Comparison of ENCODE assay signal across 11 cellular contexts in genomic region chr3:43001094-43001553, GRCh38. TPM values are rescaled to one million over a fixed set of nuclear protein-coding genes. Genes with fewer than 3 reads are reported as not detected.
DNase-seq lines count a peak whose midpoint lies in the region; ATAC-seq and TF ChIP-seq lines count a peak whose summit lies in the region.
"Had no signal": no experiment of that assay in that cellular context is flagged by ENCODE, and none has a peak within 500 bp of the region (broad histone marks: within the 10 kb centered on the region; RNA-seq: fewer than 3 reads in every experiment).

No MANE protein-coding gene starts in this region.

- H3K36me3 Mint-ChIP-seq in progenitor cell of endocrine pancreas (ENCODE audit: insufficient read depth): no peaks in the 10 kb centered on the region

- no peak overlapping the region for H2AFZ ChIP-seq in mammary epithelial cell (ENCODE audit: low read depth, low read length)

- peak overlapping the region; percentile 69 for H3K27ac Mint-ChIP-seq in progenitor cell of endocrine pancreas
- H3K27ac Mint-ChIP-seq: CD4-positive, alpha-beta T cell had no signal

- no peaks in the 10 kb centered on the region for H3K27me3 ChIP-seq in mammary epithelial cell (ENCODE audit: insufficient read depth, low read length)
- no peaks in the 10 kb centered on the region for H3K27me3 ChIP-seq in right cardiac atrium (ENCODE audit: control insufficient read depth, insufficient read depth)

- H3K9me3 Mint-ChIP-seq in progenitor cell of endocrine pancreas (ENCODE audit: low read depth): no peaks in the 10 kb centered on the region
- H3K9me3 Mint-ChIP-seq: CD4-positive, alpha-beta T cell had no signal

- dilution Hi-C loops in mammary epithelial cell (cut with HindIII; ENCODE audit: low sequenced_read_pairs): loop anchor here (10.0 kb wide), 1 partner anchor 104 kb away; the partner anchor contains the start of gene POMGNT2

- H3K27me3 Mint-ChIP-seq in progenitor cell of endocrine pancreas: peaks cover 3% of the 10 kb centered on the region
- H3K27me3 Mint-ChIP-seq: CD4-positive, alpha-beta T cell had no signal

- TF ChIP-seq CTCF in mammary epithelial cell (conservative IDR thresholded peaks at IDR 0.05 in 1 of 2, IDR thresholded peaks at IDR 0.05 in 1 of 2; ENCODE audit: extremely low read depth in 1 of 2, insufficient read depth in 1 of 2, low read depth in 1 of 2, low read length in 2 of 2) (no peak), progenitor cell of endocrine pancreas (IDR thresholded peaks at IDR 0.05; ENCODE audit: unreplicated experiment) (no peak), GM13977 (IDR thresholded peaks at IDR 0.05; ENCODE audit: extremely low read depth, insufficient read depth, missing control alignments) (no peak), GM13976 (IDR thresholded peaks at IDR 0.05; ENCODE audit: borderline replicate concordance, control extremely low read depth, extremely low read depth, insufficient read depth, missing control alignments) (no peak)

- 42% methylated on average over 8 of the region's 8 CpGs for WGBS in mammary epithelial cell (ENCODE audit: low coverage, missing lambda C conversion rate)
- 31% methylated on average over 8 of the region's 8 CpGs for whole genome bisulfite sequencing in right cardiac atrium

- H3K79me2 ChIP-seq in mammary epithelial cell (ENCODE audit: insufficient read depth, low read length): no peaks in the 10 kb centered on the region

- H4K20me1 ChIP-seq in mammary epithelial cell (ENCODE audit: insufficient read depth, low read length): no peaks in the 10 kb centered on the region

- CTCF ChIA-PET in mammary epithelial cell (lab: Charles Lee; ENCODE audit: low non-redundant PET): no interaction called here

- H3K36me3 ChIP-seq in mammary epithelial cell (ENCODE audit: insufficient read depth, low read length): no peaks in the 10 kb centered on the region

- H3K9ac ChIP-seq in mammary epithelial cell (ENCODE audit: insufficient read depth, low read length): no peak overlapping the region

- intact Hi-C loops in mammary epithelial cell (cut with micrococcal nuclease) (no loop called here), right cardiac atrium (cut with DNase I) (no loop called here)

- no peak overlapping the region for H3K4me3 Mint-ChIP-seq in progenitor cell of endocrine pancreas (ENCODE audit: low read depth)
- H3K4me3 Mint-ChIP-seq: CD4-positive, alpha-beta T cell had no signal

- H3K4me1 Mint-ChIP-seq in progenitor cell of endocrine pancreas (ENCODE audit: low read depth): peaks cover 10% of the 10 kb centered on the region

- H3K4me2 ChIP-seq in mammary epithelial cell (ENCODE audit: insufficient read depth, low read depth, low read length): no peak overlapping the region

- no peak overlapping the region for H3K4me3 ChIP-seq in mammary epithelial cell (replicated peaks in 1 of 3; ENCODE audit: insufficient read depth in 1 of 3, low read depth in 2 of 3, low read length in 3 of 3)
- no peak overlapping the region for H3K4me3 ChIP-seq in right cardiac atrium (ENCODE audit: low read length)

- no TSS peak for BruUV-seq in mammary epithelial cell (replicated peaks; lab: Mats Ljungman, UMichigan)

- ATAC-seq in right cardiac atrium: peak; percentile 92

- H3K27ac ChIP-seq in mammary epithelial cell (ENCODE audit: insufficient read depth, low read depth, low read length) (no peak overlapping the region), right cardiac atrium (ENCODE audit: low read length) (peak overlapping the region; percentile 21)

- in situ Hi-C loops in mammary epithelial cell (cut with MboI; ENCODE audit: low sequenced_read_pairs in 2 of 2): no loop called here
- in situ Hi-C loops in GM13977 (cut with MboI; ENCODE audit: low pct_unique_long_range_greater_than_20kb, low sequenced_read_pairs, unreplicated experiment): no loop called here
- in situ Hi-C loops in GM13976 (cut with MboI; ENCODE audit: low sequenced_read_pairs, unreplicated experiment): no loop called here

- DNase-seq in C1 segment of cervical spinal cord (lab: John Stamatoyannopoulos, UW) (peak in 11 of 14 donors; percentile 17 to 91 (median 47)), mammary epithelial cell (peak; percentile 16), right cardiac atrium (peak; percentile 88 to 95 (median 89)), progenitor cell of endocrine pancreas (ENCODE audit: low spot score, unreplicated experiment) (no peak), GM13977 (ENCODE audit: low spot score) (no peak), NCI-H82 (lab: John Stamatoyannopoulos, UW) (no peak), GM13976 (ENCODE audit: low spot score) (no peak)
- no peak for DNase-seq in stimulated activated CD4-positive, alpha-beta T cell treated with anti-CD3 and anti-CD28 coated beads, Interleukin-12 subunit alpha, Interleukin-12 subunit beta, amount 100 ng/mL, for 4 hours
- DNase-seq: CD4-positive, alpha-beta T cell; SHP77 treated with DMSO at 0.1 percent for 48 hours had no signal

- H3K4me1 ChIP-seq in mammary epithelial cell (ENCODE audit: insufficient read depth, low read length) (peaks cover 14% of the 10 kb centered on the region), right cardiac atrium (ENCODE audit: control insufficient read depth, insufficient read depth, low read length) (peaks cover 9% of the 10 kb centered on the region)

- H3K9me3 ChIP-seq in mammary epithelial cell (replicated peaks; ENCODE audit: insufficient read depth, low read length) (no peaks in the 10 kb centered on the region), right cardiac atrium (ENCODE audit: control insufficient read depth, low read length) (no peaks in the 10 kb centered on the region)

RNA-seq across cellular contexts. Expression of gene GASK1A, which starts 22.0 kb away (rescaled TPM):
- total RNA-seq in mammary epithelial cell: 1 to 10 TPM; 1.1 to 2.5 TPM
- polyA plus RNA-seq in mammary epithelial cell: 0.20 TPM
- not detected for polyA minus RNA-seq in mammary epithelial cell
- total RNA-seq in right cardiac atrium: 1 to 10 TPM; 2.4 to 5.7 (median 4.0) TPM
- 1.5 TPM for polyA plus RNA-seq in right cardiac atrium
- total RNA-seq in progenitor cell of endocrine pancreas: 1.9 and 2.3 TPM in 2 replicates
- total RNA-seq: glomerular endothelial cell had no signal

Comparison
In these comparisons a context has a peak if more than half of its experiments do, and no peak if none do; other contexts are left out.
1. DNase-seq: peak in C1 segment of cervical spinal cord (11 of 14), mammary epithelial cell (single experiment) and right cardiac atrium (3 of 3); none in progenitor cell of endocrine pancreas (single experiment), GM13977 (single experiment), NCI-H82 (single experiment), GM13976 (single experiment) and stimulated activated CD4-positive, alpha-beta T cell treated with anti-CD3 and anti-CD28 coated beads, Interleukin-12 subunit alpha, Interleukin-12 subunit beta, amount 100 ng/mL, for 4 hours (single experiment).